ENCODE assay signal across 18 cellular contexts in the genomic region with DNA sequence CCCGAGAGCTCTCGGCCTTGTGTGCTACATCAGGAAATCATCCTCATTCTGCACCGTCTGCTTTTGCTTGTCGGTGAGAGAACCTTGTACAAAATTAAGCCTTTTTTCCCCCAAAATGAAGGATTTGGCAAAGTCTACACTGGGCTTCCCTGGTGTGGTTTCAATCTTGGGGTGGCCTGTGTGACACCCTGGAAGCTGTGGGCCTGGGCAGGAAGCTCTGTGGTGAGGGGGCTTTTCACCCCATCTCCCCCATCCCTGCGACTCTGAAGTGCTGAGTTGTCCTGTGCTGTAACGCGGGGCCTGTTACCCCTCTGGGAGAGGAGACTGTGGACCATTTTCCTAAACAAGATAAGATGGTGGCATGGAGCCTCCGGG. TPM values are rescaled to one million over a fixed set of nuclear protein-coding genes. Genes with fewer than 3 reads are reported as not detected.
DNase-seq lines count a peak whose midpoint lies in the region; TF ChIP-seq lines count a peak whose summit lies in the region.
"Had no signal": no experiment of that assay in that cellular context is flagged by ENCODE, and none has a peak within 500 bp of the region (broad histone marks: within the 10 kb centered on the region; RNA-seq: fewer than 3 reads in every experiment).

No MANE protein-coding gene starts in this region.

- H3K36me3 ChIP-seq in SJSA1 (peaks cover 33% of the 10 kb centered on the region), fibroblast of lung (ENCODE audit: control insufficient read depth, insufficient read depth, low read length) (peaks cover 21% of the 10 kb centered on the region), testis (ENCODE audit: low read depth, missing control alignments) (no peaks in the 10 kb centered on the region)
- H3K36me3 ChIP-seq: esophagus squamous epithelium had no signal

- peak; percentile 50 for DNase-seq in activated effector memory CD4-positive, alpha-beta T cell treated with anti-CD3 and anti-CD28 coated beads, Interleukin-2, amount 50 U/mL, for 16 hours
- DNase-seq in activated effector memory CD4-positive, alpha-beta T cell treated with Interleukin-2 at 50 U/mL for 16 hours = no peak
- DNase-seq in SJSA1 (ENCODE audit: low read depth in 1 of 2, low spot score in 2 of 2) = no peak
- DNase-seq in fibroblast of lung (ENCODE audit: low read depth in 2 of 2) = no peak
- DNase-seq in testis = peak; percentile 8
- no peak for DNase-seq in HEK293T (ENCODE audit: extremely low spot score)
- no peak for DNase-seq in putamen (ENCODE audit: low spot score)
- no peak for DNase-seq in DMS 273 (lab: John Stamatoyannopoulos, UW; ENCODE audit: unreplicated experiment)
- DNase-seq: amygdala; caudate nucleus; effector CD4-positive, alpha-beta T cell; EL; esophagus squamous epithelium; immature natural killer cell; NCI-H2227 treated with DMSO at 0.1 percent for 48 hours; nephron progenitor cell; NK-92 treated with Interleukin-12 subunit alpha and Interleukin-12 subunit beta, amount 100 ng/mL, for 24 hours had no signal

- H3K4me3 ChIP-seq in SJSA1 (no peak overlapping the region), fibroblast of lung (replicated peaks in 1 of 4; ENCODE audit: control extremely low read depth in 1 of 4, insufficient read depth in 1 of 4, low read depth in 3 of 4, low read length in 4 of 4) (no peak overlapping the region), testis (no peak overlapping the region)
- H3K4me3 ChIP-seq: esophagus squamous epithelium had no signal

- peaks cover 29% of the 10 kb centered on the region for H3K79me2 ChIP-seq in fibroblast of lung (ENCODE audit: control insufficient read depth, insufficient read depth, low read length)

- no peak overlapping the region for H3K4me2 ChIP-seq in fibroblast of lung (ENCODE audit: extremely low read depth, insufficient read depth, low read length)

- TF ChIP-seq CTCF in fibroblast of lung (conservative IDR thresholded peaks at IDR 0.05 in 1 of 2, IDR thresholded peaks at IDR 0.05 in 1 of 2; ENCODE audit: low read depth in 1 of 2, low read length in 2 of 2) (no peak), testis (IDR thresholded peaks at IDR 0.05) (no peak)

- H4K20me1 ChIP-seq in fibroblast of lung (ENCODE audit: control insufficient read depth, extremely low read depth, insufficient read depth, low read length) = no peaks in the 10 kb centered on the region

- TF ChIP-seq POLR2A in testis (IDR thresholded peaks at IDR 0.05) = no peak

- CTCF ChIA-PET in HEK293T (lab: Yijun Ruan, JAX) = no interaction called here

- H2AFZ ChIP-seq in fibroblast of lung (ENCODE audit: low read length) = no peak overlapping the region

- H3K27ac ChIP-seq in SJSA1 = peak overlapping the region; percentile 69; the same call in 1 of the 2 replicates
- H3K27ac ChIP-seq in fibroblast of lung (ENCODE audit: insufficient read depth, low read length) = peak overlapping the region; percentile 88
- H3K27ac ChIP-seq in testis = no peak overlapping the region
- H3K27ac ChIP-seq: esophagus squamous epithelium, VCaP had no signal

- WGBS in testis, 2 donors = 96 to 97% methylated on average over 8 of the region's 8 CpGs

- no peaks in the 10 kb centered on the region for H3K27me3 ChIP-seq in SJSA1 (replicated peaks)
- no peaks in the 10 kb centered on the region for H3K27me3 ChIP-seq in fibroblast of lung (ENCODE audit: control insufficient read depth, insufficient read depth, low read length)
- H3K27me3 ChIP-seq in testis = no peaks in the 10 kb centered on the region

- no peaks in the 10 kb centered on the region for H3K9me3 ChIP-seq in SJSA1 (replicated peaks)
- no peaks in the 10 kb centered on the region for H3K9me3 ChIP-seq in fibroblast of lung (ENCODE audit: control insufficient read depth, insufficient read depth, low read depth, low read length)
- H3K9me3 ChIP-seq in testis = no peaks in the 10 kb centered on the region
- H3K9me3 ChIP-seq: esophagus squamous epithelium had no signal

- H3K4me1 ChIP-seq in SJSA1 (replicated peaks) (peaks cover 79% of the 10 kb centered on the region), fibroblast of lung (ENCODE audit: control insufficient read depth, extremely low read depth, insufficient read depth, low read length) (peaks cover 35% of the 10 kb centered on the region), testis (peaks cover 6% of the 10 kb centered on the region)

- no peak overlapping the region for H3K9ac ChIP-seq in fibroblast of lung (ENCODE audit: insufficient read depth, low read length)

- POLR2A ChIA-PET in HEK293T (lab: Yijun Ruan, JAX) = interaction anchor here (1.1 kb wide), 1 partner anchor 37 kb away, joined by 5 read pairs; no protein-coding TSS in a partner anchor

- intact Hi-C loops in testis (cut with DNase I; ENCODE audit: low total_unique reads) = no loop called here

TF ChIP-seq in HEK293T, 16 proteins besides CTCF, POLR2A, EP300 and RAD21:
- TF ChIP-seq, protein P1, sequence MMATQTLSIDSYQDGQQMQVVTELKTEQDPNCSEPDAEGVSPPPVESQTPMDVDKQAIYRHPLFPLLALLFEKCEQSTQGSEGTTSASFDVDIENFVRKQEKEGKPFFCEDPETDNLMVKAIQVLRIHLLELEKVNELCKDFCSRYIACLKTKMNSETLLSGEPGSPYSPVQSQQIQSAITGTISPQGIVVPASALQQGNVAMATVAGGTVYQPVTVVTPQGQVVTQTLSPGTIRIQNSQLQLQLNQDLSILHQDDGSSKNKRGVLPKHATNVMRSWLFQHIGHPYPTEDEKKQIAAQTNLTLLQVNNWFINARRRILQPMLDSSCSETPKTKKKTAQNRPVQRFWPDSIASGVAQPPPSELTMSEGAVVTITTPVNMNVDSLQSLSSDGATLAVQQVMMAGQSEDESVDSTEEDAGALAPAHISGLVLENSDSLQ (IDR thresholded peaks at IDR 0.05) = no peak
- no peak for TF ChIP-seq FOXA1 (IDR thresholded peaks at IDR 0.05)
- no peak for TF ChIP-seq SUZ12 (IDR thresholded peaks at IDR 0.05)
- no peak for TF ChIP-seq LEF1 (IDR thresholded peaks at IDR 0.05; ENCODE audit: borderline replicate concordance)
- no peak for TF ChIP-seq FOXK2 (IDR thresholded peaks at IDR 0.05)
- TF ChIP-seq CTBP1 (IDR thresholded peaks at IDR 0.05; ENCODE audit: borderline replicate concordance) = no peak
- TF ChIP-seq FOXM1 (IDR thresholded peaks at IDR 0.05; ENCODE audit: borderline replicate concordance) = no peak
- TF ChIP-seq ELF4 (IDR thresholded peaks at IDR 0.05) = no peak
- no peak for TF ChIP-seq BHLHE40 (IDR thresholded peaks at IDR 0.05; ENCODE audit: borderline replicate concordance)
- no peak for TF ChIP-seq ARNT (IDR thresholded peaks at IDR 0.05)
- TF ChIP-seq HDGF (IDR thresholded peaks at IDR 0.05; ENCODE audit: borderline replicate concordance) = no peak
- TF ChIP-seq NFRKB (IDR thresholded peaks at IDR 0.05) = no peak
- no peak for TF ChIP-seq SP1 (IDR thresholded peaks at IDR 0.05)
- TF ChIP-seq L3MBTL2 (conservative IDR thresholded peaks at IDR 0.05) = no peak
- no peak for TF ChIP-seq ZNF384 (IDR thresholded peaks at IDR 0.05)
- TF ChIP-seq TARDBP (IDR thresholded peaks at IDR 0.05) = no peak

RNA-seq across cellular contexts. Expression of gene AHRR, which starts 55.4 kb away (rescaled TPM):
- 17.8 and 22.6 TPM in 2 replicates for total RNA-seq in SJSA1 (2014; rRNA removed; shearing (Covaris generic))
- total RNA-seq in fibroblast of lung = 6.2 and 26.4 TPM in 2 replicates
- polyA plus RNA-seq in fibroblast of lung = 11.3 and 16.0 TPM in 2 replicates
- 12.8 and 18.3 TPM in 2 replicates for polyA plus RNA-seq in fibroblast of lung (2012)
- 18.5 and 28.2 TPM in 2 replicates for polyA minus RNA-seq in fibroblast of lung (ENCODE audit: low replicate concordance)
- 10 to 100 TPM; 36.9 to 43.4 TPM for total RNA-seq in testis
- 68.5 TPM for polyA plus RNA-seq in testis (ENCODE audit: insufficient read depth, low read depth, low replicate concordance)

Comparison
In these comparisons a context has a peak if more than half of its experiments do, and no peak if none do; other contexts are left out.
1. DNase-seq: peak in activated effector memory CD4-positive, alpha-beta T cell treated with anti-CD3 and anti-CD28 coated beads, Interleukin-2, amount 50 U/mL, for 16 hours (single experiment) and testis (single experiment); none in activated effector memory CD4-positive, alpha-beta T cell treated with Interleukin-2 at 50 U/mL for 16 hours (single experiment), SJSA1 (0 of 2), fibroblast of lung (0 of 2), HEK293T (single experiment), putamen (single experiment) and DMS 273 (single experiment).
2. H3K27ac ChIP-seq: peak in SJSA1 (single experiment) and fibroblast of lung (single experiment); none in testis (0 of 2).